ENCODE assay signal across 14 cellular contexts in genomic region chr6:180295-180694, GRCh38.
DNase-seq lines count a peak whose midpoint lies in the region; ATAC-seq and TF ChIP-seq lines count a peak whose summit lies in the region.
"Had no signal": no experiment of that assay in that cellular context is flagged by ENCODE, and none has a peak within 500 bp of the region (broad histone marks: within the 10 kb centered on the region; RNA-seq: fewer than 3 reads in every experiment).

No MANE protein-coding gene starts in this region.

- TF ChIP-seq CTCF in OCI-LY1 (IDR thresholded peaks at IDR 0.05; ENCODE audit: low read length): no peak
- TF ChIP-seq CTCF in testis (IDR thresholded peaks at IDR 0.05): no peak

- no peaks in the 10 kb centered on the region for H4K20me1 ChIP-seq in OCI-LY1 (ENCODE audit: insufficient read depth, low read length)

- DNase-seq in activated naive CD4-positive, alpha-beta T cell (lab: John Stamatoyannopoulos, UW): no peak
- DNase-seq in activated naive CD8-positive, alpha-beta T cell treated with anti-CD3 and anti-CD28 coated beads, Interleukin-2, amount 10 ng/mL, durations not matched to agents 7 days and 5 days: no peak
- peak; percentile 63 for DNase-seq in testis
- DNase-seq in left colon: no peak
- no peak for DNase-seq in amniotic stem cell (lab: John Stamatoyannopoulos, UW)
- DNase-seq in activated CD4-positive, CD25-positive, alpha-beta regulatory T cell treated with anti-CD3 and anti-CD28 coated beads, Interleukin-2, amount 50 U/mL, for 72 hours: no peak
- DNase-seq: Calu3, NCI-H1048, NCI-H748 treated with DMSO at 0.1 percent for 48 hours, retina, WERI-Rb-1 had no signal

- intact Hi-C loops in testis (cut with DNase I; ENCODE audit: low total_unique reads) (no loop called here), left colon (cut with DNase I, micrococcal nuclease) (no loop called here)

- H3K27me3 Mint-ChIP-seq in activated naive CD4-positive, alpha-beta T cell treated with anti-CD3 and anti-CD28 coated beads, Interleukin-2, amount 50 U/mL, for 24 hours: no peaks in the 10 kb centered on the region
- peaks cover 2% of the 10 kb centered on the region for H3K27me3 Mint-ChIP-seq in activated naive CD8-positive, alpha-beta T cell treated with anti-CD3 and anti-CD28 coated beads, Interleukin-2, amount 10 ng/mL, durations not matched to agents 7 days and 5 days

- 48 to 73% methylated on average over 8 to 12 of the region's 12 CpGs for WGBS in testis, 2 donors

- H3K9me2 ChIP-seq in OCI-LY1 (ENCODE audit: low read depth, low read length): no peaks in the 10 kb centered on the region

- H3K79me2 ChIP-seq in OCI-LY1 (ENCODE audit: insufficient read depth, low read length): no peaks in the 10 kb centered on the region

- H3K9me3 Mint-ChIP-seq in activated naive CD4-positive, alpha-beta T cell treated with anti-CD3 and anti-CD28 coated beads, Interleukin-2, amount 50 U/mL, for 24 hours: no peaks in the 10 kb centered on the region
- H3K9me3 Mint-ChIP-seq in activated naive CD8-positive, alpha-beta T cell treated with anti-CD3 and anti-CD28 coated beads, Interleukin-2, amount 10 ng/mL, durations not matched to agents 7 days and 5 days: peaks cover 8% of the 10 kb centered on the region

- H3K4me3 Mint-ChIP-seq in activated naive CD4-positive, alpha-beta T cell treated with anti-CD3 and anti-CD28 coated beads, Interleukin-2, amount 50 U/mL, for 24 hours: peak overlapping the region; percentile 68
- peak overlapping the region; percentile 79 for H3K4me3 Mint-ChIP-seq in activated naive CD8-positive, alpha-beta T cell treated with anti-CD3 and anti-CD28 coated beads, Interleukin-2, amount 10 ng/mL, durations not matched to agents 7 days and 5 days

- ATAC-seq in activated naive CD8-positive, alpha-beta T cell treated with anti-CD3 and anti-CD28 coated beads, Interleukin-2, amount 10 ng/mL, durations not matched to agents 7 days and 5 days (ENCODE audit: low read depth): peak; percentile 78
- no peak for ATAC-seq in left colon

- no peak overlapping the region for H2AFZ ChIP-seq in OCI-LY1 (ENCODE audit: low read length)

- H3K27ac Mint-ChIP-seq in activated naive CD4-positive, alpha-beta T cell treated with anti-CD3 and anti-CD28 coated beads, Interleukin-2, amount 50 U/mL, for 24 hours: no peak overlapping the region
- peak overlapping the region; percentile 85 for H3K27ac Mint-ChIP-seq in activated naive CD8-positive, alpha-beta T cell treated with anti-CD3 and anti-CD28 coated beads, Interleukin-2, amount 10 ng/mL, durations not matched to agents 7 days and 5 days

- H3K4me2 ChIP-seq in OCI-LY1 (ENCODE audit: low read length): peak overlapping the region; percentile 48

- no peak for TF ChIP-seq POLR2A in testis (IDR thresholded peaks at IDR 0.05)

- peak overlapping the region; percentile 48 for H3K9ac ChIP-seq in OCI-LY1 (ENCODE audit: low read length)

- H3K4me1 ChIP-seq in OCI-LY1 (ENCODE audit: insufficient read depth, low read length, severe bottlenecking): peaks cover 50% of the 10 kb centered on the region
- no peaks in the 10 kb centered on the region for H3K4me1 ChIP-seq in testis
- H3K4me1 ChIP-seq: ascending aorta had no signal

- H3K9me3 ChIP-seq in OCI-LY1 (ENCODE audit: low read length) (no peaks in the 10 kb centered on the region), testis (no peaks in the 10 kb centered on the region)
- H3K9me3 ChIP-seq: ascending aorta had no signal

- H3K27me3 ChIP-seq in OCI-LY1 (ENCODE audit: insufficient read depth, low read length) (no peaks in the 10 kb centered on the region), testis (no peaks in the 10 kb centered on the region)
- H3K27me3 ChIP-seq: ascending aorta had no signal

- H3K36me3 Mint-ChIP-seq in activated naive CD4-positive, alpha-beta T cell treated with anti-CD3 and anti-CD28 coated beads, Interleukin-2, amount 50 U/mL, for 24 hours: no peaks in the 10 kb centered on the region
- H3K36me3 Mint-ChIP-seq in activated naive CD8-positive, alpha-beta T cell treated with anti-CD3 and anti-CD28 coated beads, Interleukin-2, amount 10 ng/mL, durations not matched to agents 7 days and 5 days: peaks cover 3% of the 10 kb centered on the region

- H3K4me1 Mint-ChIP-seq in activated naive CD4-positive, alpha-beta T cell treated with anti-CD3 and anti-CD28 coated beads, Interleukin-2, amount 50 U/mL, for 24 hours: peaks cover 25% of the 10 kb centered on the region
- H3K4me1 Mint-ChIP-seq in activated naive CD8-positive, alpha-beta T cell treated with anti-CD3 and anti-CD28 coated beads, Interleukin-2, amount 10 ng/mL, durations not matched to agents 7 days and 5 days: peaks cover 19% of the 10 kb centered on the region

- no peaks in the 10 kb centered on the region for H3F3A ChIP-seq in OCI-LY1 (ENCODE audit: insufficient read depth, low read length)

- H3K36me3 ChIP-seq in OCI-LY1 (ENCODE audit: insufficient read depth, low read length) (no peaks in the 10 kb centered on the region), testis (ENCODE audit: low read depth, missing control alignments) (no peaks in the 10 kb centered on the region)
- H3K36me3 ChIP-seq: ascending aorta, WERI-Rb-1 had no signal

- POLR2A ChIA-PET in activated naive CD8-positive, alpha-beta T cell treated with anti-CD3 and anti-CD28 coated beads, Interleukin-2, amount 10 ng/mL, durations not matched to agents 7 days and 5 days (lab: Charles Lee): interaction anchor here (1.0 to 1.5 kb wide), 6 partner anchors 113 to 255 kb away, joined by 3 to 4 read pairs (median 3); partner anchors contain the start of gene DUSP22

- peak overlapping the region; percentile 24 for H3K4me3 ChIP-seq in OCI-LY1 (ENCODE audit: low read depth, low read length, poor library complexity, severe bottlenecking)
- H3K4me3 ChIP-seq in testis: peak overlapping the region in 1 of 2 donors; percentile 45
- H3K4me3 ChIP-seq: ascending aorta had no signal

- peak overlapping the region; percentile 93 for H3K27ac ChIP-seq in OCI-LY1 (ENCODE audit: low read depth, low read length, poor library complexity, severe bottlenecking)
- no peak overlapping the region for H3K27ac ChIP-seq in testis
- H3K27ac ChIP-seq: ascending aorta, WERI-Rb-1 had no signal
